ENCODE assay signal across 22 cellular contexts in the genomic region with DNA sequence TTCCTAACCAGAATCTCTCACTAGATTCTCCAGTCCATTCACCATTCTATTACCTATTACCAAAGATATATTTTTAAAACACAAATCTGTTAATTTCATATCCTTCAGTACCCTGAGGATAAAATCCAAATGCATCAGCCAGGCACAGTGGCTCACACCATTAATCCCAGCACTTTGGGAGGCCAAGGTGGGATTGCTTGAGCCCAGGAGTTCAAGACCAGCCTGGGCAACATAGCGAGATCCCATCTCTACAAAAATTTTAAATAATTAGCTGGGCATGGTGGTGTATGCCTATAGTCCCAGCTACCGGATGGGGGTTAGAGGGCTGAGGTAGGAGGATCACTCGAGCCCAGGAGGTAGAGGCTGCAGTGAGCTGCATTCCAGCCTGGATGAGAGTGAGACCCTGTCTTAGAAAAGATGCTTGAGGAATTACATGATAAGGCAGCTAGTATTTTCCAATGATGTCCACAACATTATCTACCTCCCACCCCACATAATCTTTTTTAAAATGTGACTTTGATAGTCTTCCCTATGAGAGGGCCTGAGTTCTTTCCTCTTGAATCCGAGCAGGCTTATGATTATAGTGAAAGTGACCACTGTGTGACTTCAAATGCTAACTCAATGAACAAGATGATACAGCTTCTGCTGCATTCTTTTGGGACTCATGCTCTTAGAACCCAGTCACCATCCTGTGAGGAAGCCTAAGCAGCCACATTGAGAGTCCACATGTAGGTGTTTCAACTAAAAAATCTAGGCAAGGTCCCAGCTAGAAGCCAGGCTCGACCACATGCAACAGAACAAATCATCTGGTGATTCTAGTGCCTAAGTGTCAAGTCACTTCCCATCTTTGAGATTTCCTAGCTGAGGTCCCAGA. TPM values are rescaled to one million over a fixed set of nuclear protein-coding genes. Genes with fewer than 3 reads are reported as not detected.
A peak's percentile ranks its signal among the peaks of the same experiment; 100 is the strongest.
DNase-seq lines count a peak whose midpoint lies in the region; ATAC-seq and TF ChIP-seq lines count a peak whose summit lies in the region.
"Had no signal": no experiment of that assay in that cellular context is flagged by ENCODE, and none has a peak within 500 bp of the region (broad histone marks: within the 10 kb centered on the region; RNA-seq: fewer than 3 reads in every experiment).

No MANE protein-coding gene starts in this region.

- no peak for TF ChIP-seq POLR2A in body of pancreas (IDR thresholded peaks at IDR 0.05)

- H3K27ac ChIP-seq in CD8-positive, alpha-beta T cell (ENCODE audit: low read depth, low read length) = no peak overlapping the region
- H3K27ac ChIP-seq in HEK293 (ENCODE audit: extremely low read depth, low read depth, low read length) (no peak overlapping the region), fibroblast of lung (ENCODE audit: insufficient read depth, low read length) (no peak overlapping the region), body of pancreas (no peak overlapping the region)
- H3K27ac ChIP-seq: BLaER1 treated with 17β-estradiol and CSF1 and Interleukin-3, amounts not matched to agents 10 nM and 100 nM had no signal

- WGBS in body of pancreas, 2 donors = 94 to 98% methylated on average over 5 of the region's 5 CpGs

- no peak overlapping the region for H3K4me3 ChIP-seq in CD8-positive, alpha-beta T cell (ENCODE audit: low read depth, low read length)
- H3K4me3 ChIP-seq in HEK293 (ENCODE audit: low read depth, low read length) (no peak overlapping the region), fibroblast of lung (replicated peaks in 1 of 4; ENCODE audit: control extremely low read depth in 1 of 4, insufficient read depth in 1 of 4, low read depth in 3 of 4, low read length in 4 of 4) (no peak overlapping the region), body of pancreas (no peak overlapping the region)
- H3K4me3 ChIP-seq: BLaER1 treated with 17β-estradiol and CSF1 and Interleukin-3, amounts not matched to agents 10 nM and 100 nM had no signal

- H3K9ac ChIP-seq in fibroblast of lung (ENCODE audit: insufficient read depth, low read length) = no peak overlapping the region
- H3K9ac ChIP-seq: BLaER1 treated with 17β-estradiol and CSF1 and Interleukin-3, amounts not matched to agents 10 nM and 100 nM had no signal

- H3K4me2 ChIP-seq in fibroblast of lung (ENCODE audit: extremely low read depth, insufficient read depth, low read length) = peak overlapping the region; percentile 27
- H3K4me2 ChIP-seq: BLaER1 treated with 17β-estradiol and CSF1 and Interleukin-3, amounts not matched to agents 10 nM and 100 nM had no signal

- H3K9me3 Mint-ChIP-seq in CD8-positive, alpha-beta T cell = no peaks in the 10 kb centered on the region
- H3K9me3 Mint-ChIP-seq in progenitor cell of endocrine pancreas (ENCODE audit: low read depth) = no peaks in the 10 kb centered on the region
- H3K9me3 Mint-ChIP-seq: activated naive CD4-positive, alpha-beta T cell treated with anti-CD3 and anti-CD28 coated beads, Interleukin-2, amount 10 ng/mL, durations not matched to agents 7 days and 5 days had no signal

- peak overlapping the region; percentile 2 for H3K27ac Mint-ChIP-seq in CD8-positive, alpha-beta T cell
- H3K27ac Mint-ChIP-seq in progenitor cell of endocrine pancreas = peak overlapping the region; percentile 27
- H3K27ac Mint-ChIP-seq: activated CD8-positive, alpha-beta memory T cell treated with anti-CD3 and anti-CD28 coated beads, Interleukin-2, amount 10 ng/mL, durations not matched to agents 7 days and 5 days; activated naive CD4-positive, alpha-beta T cell treated with anti-CD3 and anti-CD28 coated beads, Interleukin-2, amount 10 ng/mL, durations not matched to agents 7 days and 5 days had no signal

- peaks cover 68% of the 10 kb centered on the region for H3K79me2 ChIP-seq in fibroblast of lung (ENCODE audit: control insufficient read depth, insufficient read depth, low read length)

- H3K27me3 Mint-ChIP-seq in CD8-positive, alpha-beta T cell (ENCODE audit: low read depth) = no peaks in the 10 kb centered on the region
- no peaks in the 10 kb centered on the region for H3K27me3 Mint-ChIP-seq in progenitor cell of endocrine pancreas
- H3K27me3 Mint-ChIP-seq: activated CD8-positive, alpha-beta memory T cell treated with anti-CD3 and anti-CD28 coated beads, Interleukin-2, amount 10 ng/mL, durations not matched to agents 7 days and 5 days; activated naive CD4-positive, alpha-beta T cell treated with anti-CD3 and anti-CD28 coated beads, Interleukin-2, amount 10 ng/mL, durations not matched to agents 7 days and 5 days had no signal

- no peaks in the 10 kb centered on the region for H3K36me3 ChIP-seq in CD8-positive, alpha-beta T cell (ENCODE audit: insufficient read depth, low read length)
- peaks cover 25 to 37% of the 10 kb centered on the region in 2 experiments for H3K36me3 ChIP-seq in HEK293 (ENCODE audit: control insufficient read depth in 2 of 2, insufficient read depth in 1 of 2, low read length in 2 of 2)
- H3K36me3 ChIP-seq in fibroblast of lung (ENCODE audit: control insufficient read depth, insufficient read depth, low read length) = peaks cover 3% of the 10 kb centered on the region
- H3K36me3 ChIP-seq in body of pancreas (replicated peaks in 1 of 2; ENCODE audit: insufficient read depth in 1 of 2, low read depth in 2 of 2) = no peaks in the 10 kb centered on the region

- H4K20me1 ChIP-seq in fibroblast of lung (ENCODE audit: control insufficient read depth, extremely low read depth, insufficient read depth, low read length) = no peaks in the 10 kb centered on the region

- H2AFZ ChIP-seq in fibroblast of lung (ENCODE audit: low read length) = no peak overlapping the region

- peaks cover 40% of the 10 kb centered on the region for H3K4me1 Mint-ChIP-seq in CD8-positive, alpha-beta T cell (ENCODE audit: low read depth)
- no peaks in the 10 kb centered on the region for H3K4me1 Mint-ChIP-seq in progenitor cell of endocrine pancreas (ENCODE audit: low read depth)

- CTCF ChIA-PET in CD8-positive, alpha-beta T cell (lab: Charles Lee) = no interaction called here
- CTCF ChIA-PET in HEK293 (lab: Yijun Ruan, JAX) = interaction anchor here (0.6 kb wide), 1 partner anchor 15 kb away, joined by 4 read pairs; no protein-coding TSS in a partner anchor

- H3K9me3 ChIP-seq in CD8-positive, alpha-beta T cell (ENCODE audit: low read length) = no peaks in the 10 kb centered on the region
- H3K9me3 ChIP-seq in HEK293 (ENCODE audit: control insufficient read depth, insufficient read depth, low read depth, low read length) (no peaks in the 10 kb centered on the region), fibroblast of lung (ENCODE audit: control insufficient read depth, insufficient read depth, low read depth, low read length) (no peaks in the 10 kb centered on the region), body of pancreas (no peaks in the 10 kb centered on the region)
- H3K9me3 ChIP-seq: BLaER1 treated with 17β-estradiol and CSF1 and Interleukin-3, amounts not matched to agents 10 nM and 100 nM had no signal

- no peak overlapping the region for H3K4me3 Mint-ChIP-seq in CD8-positive, alpha-beta T cell
- no peak overlapping the region for H3K4me3 Mint-ChIP-seq in progenitor cell of endocrine pancreas (ENCODE audit: low read depth)
- H3K4me3 Mint-ChIP-seq: activated CD8-positive, alpha-beta memory T cell treated with anti-CD3 and anti-CD28 coated beads, Interleukin-2, amount 10 ng/mL, durations not matched to agents 7 days and 5 days; activated naive CD4-positive, alpha-beta T cell treated with anti-CD3 and anti-CD28 coated beads, Interleukin-2, amount 10 ng/mL, durations not matched to agents 7 days and 5 days had no signal

- DNase-seq in CD8-positive, alpha-beta T cell = no peak
- DNase-seq in fibroblast of lung (ENCODE audit: low read depth in 2 of 2) (peak in 1 of 2 donors; percentile 45), progenitor cell of endocrine pancreas (ENCODE audit: low spot score, unreplicated experiment) (no peak), HK-2 (ENCODE audit: unreplicated experiment) (no peak), NCI-H446 (lab: John Stamatoyannopoulos, UW) (no peak), body of pancreas (no peak)
- DNase-seq: activated CD4-positive, alpha-beta T cell treated with anti-CD3 and anti-CD28 coated beads, Interleukin-2, amount 50 U/mL, for 4 hours; activated CD8-positive, alpha-beta memory T cell treated with anti-CD3 and anti-CD28 coated beads, Interleukin-2, amount 10 ng/mL, durations not matched to agents 7 days and 5 days; activated naive CD4-positive, alpha-beta T cell treated with anti-CD3 and anti-CD28 coated beads, Interleukin-2, amount 10 ng/mL, durations not matched to agents 7 days and 5 days; activated T-cell treated with anti-CD3 and anti-CD28 coated beads, Interleukin-2, amount 50 U/mL, for 48 hours; islet precursor cell; KBM-7; left ventricle myocardium superior; NCI-H1092 treated with DMSO at 0.1 percent for 48 hours; NCI-H1930; NCI-H2171 treated with DMSO at 0.1 percent for 48 hours; NCI-H524 treated with DMSO at 0.1 percent for 48 hours; stimulated activated naive CD4-positive, alpha-beta T cell treated with Interleukin-2 at 50 U/mL for 16 hours had no signal

- no peaks in the 10 kb centered on the region for H3K27me3 ChIP-seq in CD8-positive, alpha-beta T cell (ENCODE audit: insufficient read depth, low read length)
- H3K27me3 ChIP-seq in fibroblast of lung (ENCODE audit: control insufficient read depth, insufficient read depth, low read length) = no peaks in the 10 kb centered on the region
- no peaks in the 10 kb centered on the region for H3K27me3 ChIP-seq in body of pancreas
- H3K27me3 ChIP-seq: BLaER1 treated with 17β-estradiol and CSF1 and Interleukin-3, amounts not matched to agents 10 nM and 100 nM had no signal

- TF ChIP-seq CTCF in CD8-positive, alpha-beta T cell (IDR thresholded peaks at IDR 0.05) = no peak
- TF ChIP-seq CTCF in HEK293 (tag by site-specific recombination; IDR thresholded peaks at IDR 0.05) (no peak), fibroblast of lung (conservative IDR thresholded peaks at IDR 0.05 in 1 of 2, IDR thresholded peaks at IDR 0.05 in 1 of 2; ENCODE audit: low read depth in 1 of 2, low read length in 2 of 2) (no peak), progenitor cell of endocrine pancreas (IDR thresholded peaks at IDR 0.05; ENCODE audit: unreplicated experiment) (no peak), body of pancreas (IDR thresholded peaks at IDR 0.05) (no peak)

- intact Hi-C loops in CD8-positive, alpha-beta T cell (cut with DNase I, micrococcal nuclease) = no loop called here
- intact Hi-C loops in body of pancreas (cut with DNase I) = no loop called here

- peaks cover 52% of the 10 kb centered on the region for H3K36me3 Mint-ChIP-seq in CD8-positive, alpha-beta T cell
- H3K36me3 Mint-ChIP-seq in progenitor cell of endocrine pancreas (ENCODE audit: insufficient read depth) = peaks cover 11% of the 10 kb centered on the region

- H3K4me1 ChIP-seq in CD8-positive, alpha-beta T cell (ENCODE audit: insufficient read depth, low read length) = peaks cover 10% of the 10 kb centered on the region
- H3K4me1 ChIP-seq in HEK293 (ENCODE audit: control insufficient read depth, insufficient read depth, low read length) = no peaks in the 10 kb centered on the region
- H3K4me1 ChIP-seq in fibroblast of lung (ENCODE audit: control insufficient read depth, extremely low read depth, insufficient read depth, low read length) = peaks cover 8% of the 10 kb centered on the region
- peaks cover 2% of the 10 kb centered on the region for H3K4me1 ChIP-seq in body of pancreas

- ATAC-seq in CD8-positive, alpha-beta T cell = no peak
- ATAC-seq in GM21526 (IDR thresholded peaks at IDR 0.05; ENCODE audit: low FRiP score, unreplicated experiment) = no peak
- no peak for ATAC-seq in body of pancreas
- ATAC-seq: activated CD4-positive, CD25-positive, alpha-beta regulatory T cell treated with anti-CD3 and anti-CD28 coated beads, Interleukin-2, amount 50 U/mL, for 24 hours; activated CD8-positive, alpha-beta memory T cell treated with anti-CD3 and anti-CD28 coated beads, Interleukin-2, amount 10 ng/mL, durations not matched to agents 7 days and 5 days; left ventricle myocardium superior had no signal

- POLR2A ChIA-PET in CD8-positive, alpha-beta T cell (lab: Charles Lee) = interaction anchor here (0.8 to 1.0 kb wide), 2 partner anchors 18 kb away, joined by 3 to 4 read pairs; a partner anchor contains a TSS
- POLR2A ChIA-PET in HEK293 (lab: Yijun Ruan, JAX) = interaction anchor here (0.6 kb wide), 1 partner anchor 40 kb away, joined by 3 read pairs; no protein-coding TSS in a partner anchor

RNA-seq across cellular contexts. Expression of a gene that starts 18.0 kb away (rescaled TPM):
- 100 to 1,000 TPM; 148 to 152 TPM for total RNA-seq in CD8-positive, alpha-beta T cell
- total RNA-seq in fibroblast of lung (405 and 534 TPM in 2 replicates), progenitor cell of endocrine pancreas (154 and 163 TPM in 2 replicates), body of pancreas (100 to 1,000 TPM; 110 to 221 TPM)
- 132 and 135 TPM in 2 replicates for polyA plus RNA-seq in fibroblast of lung
- 81.1 and 85.9 TPM in 2 replicates for polyA plus RNA-seq in fibroblast of lung (2012)
- 172 and 257 TPM in 2 replicates for polyA minus RNA-seq in fibroblast of lung (ENCODE audit: low replicate concordance)
